8 cellular contexts compared by ENCODE assay signal in the genomic region with DNA sequence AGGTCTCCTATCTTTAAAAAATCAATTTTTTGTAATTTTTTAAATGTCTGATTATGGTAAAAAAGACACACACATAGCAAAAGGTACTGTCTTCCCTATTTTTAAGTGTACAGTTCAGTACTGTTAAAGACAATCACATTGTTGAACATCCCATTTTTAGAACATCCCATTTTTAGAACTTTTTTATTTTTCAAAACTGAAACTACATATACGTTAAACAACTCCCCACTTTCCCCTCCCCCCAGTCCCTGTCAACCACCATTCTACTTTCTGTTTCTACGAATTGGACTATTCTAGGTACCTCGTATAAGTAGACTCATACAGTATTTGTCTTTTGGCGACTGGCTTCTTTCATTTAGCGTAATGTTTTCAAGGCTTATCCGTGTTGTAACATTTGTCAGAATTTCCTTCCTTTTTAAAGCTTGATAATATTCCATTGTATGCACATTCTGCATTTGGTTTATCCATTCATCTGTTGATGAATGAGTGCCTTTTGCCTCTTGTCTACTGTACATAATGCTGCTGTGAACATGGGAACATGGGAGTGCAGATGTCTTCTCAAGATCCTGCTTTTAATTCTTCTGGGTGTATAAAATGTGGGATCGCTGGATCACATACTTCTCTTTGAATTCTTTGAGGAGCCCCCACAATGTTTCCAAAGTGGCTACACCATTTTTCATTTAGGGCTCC.
DNase-seq lines count a peak whose midpoint lies in the region; ATAC-seq, FAIRE-seq and TF ChIP-seq lines count a peak whose summit lies in the region.

No MANE protein-coding gene starts in this region.

- H3K9me3 Mint-ChIP-seq in activated CD4-positive, alpha-beta T cell treated with anti-CD3 and anti-CD28 coated beads, Interleukin-2, amount 10 ng/mL, durations not matched to agents 7 days and 5 days: peaks cover 16% of the 10 kb centered on the region

- H3K4me1 ChIP-seq in uterus (no peaks in the 10 kb centered on the region), heart right ventricle (peaks cover 0 to 25% (median 0%) of the 10 kb centered on the region in 9 donors)

- DNase-seq in activated CD4-positive, alpha-beta T cell treated with anti-CD3 and anti-CD28 coated beads, Interleukin-2, amount 10 ng/mL, durations not matched to agents 7 days and 5 days: peak; percentile 83
- DNase-seq in stimulated activated CD4-positive, alpha-beta T cell treated with anti-CD3 and anti-CD28 coated beads, Interleukin-1b, Interleukin-23, amount 100 ng/mL, for 24 hours (ENCODE audit: low read depth in 4 of 4, low spot score in 1 of 4): peak in 3 of 4 experiments; percentile 4 to 20 (median 7)
- DNase-seq in uterus (no peak), D721Med (ENCODE audit: insufficient read length, low spot score) (no peak), heart right ventricle (no peak), left lobe of liver (ENCODE audit: low spot score) (no peak)

- peak overlapping the region; percentile 89 for H3K27ac Mint-ChIP-seq in activated CD4-positive, alpha-beta T cell treated with anti-CD3 and anti-CD28 coated beads, Interleukin-2, amount 10 ng/mL, durations not matched to agents 7 days and 5 days

- CTCF ChIA-PET in activated CD4-positive, alpha-beta T cell treated with anti-CD3 and anti-CD28 coated beads, Interleukin-2, amount 10 ng/mL, durations not matched to agents 7 days and 5 days (lab: Charles Lee): interaction anchor here (1.2 to 1.5 kb wide), 2 partner anchors 9 to 11 kb away, joined by 4 read pairs; no protein-coding TSS in a partner anchor

- no peaks in the 10 kb centered on the region for H3K27me3 Mint-ChIP-seq in activated CD4-positive, alpha-beta T cell treated with anti-CD3 and anti-CD28 coated beads, Interleukin-2, amount 10 ng/mL, durations not matched to agents 7 days and 5 days

- peak overlapping the region; percentile 55 for H3K4me3 Mint-ChIP-seq in activated CD4-positive, alpha-beta T cell treated with anti-CD3 and anti-CD28 coated beads, Interleukin-2, amount 10 ng/mL, durations not matched to agents 7 days and 5 days

- POLR2A ChIA-PET in activated CD4-positive, alpha-beta T cell treated with anti-CD3 and anti-CD28 coated beads, Interleukin-2, amount 10 ng/mL, durations not matched to agents 7 days and 5 days (lab: Charles Lee): no interaction called here

- H3K9me3 ChIP-seq in uterus: no peaks in the 10 kb centered on the region
- H3K9me3 ChIP-seq in heart right ventricle: no peaks in the 10 kb centered on the region

- peaks cover 44% of the 10 kb centered on the region for H3K4me1 Mint-ChIP-seq in activated CD4-positive, alpha-beta T cell treated with anti-CD3 and anti-CD28 coated beads, Interleukin-2, amount 10 ng/mL, durations not matched to agents 7 days and 5 days

- ATAC-seq in GM19023 (IDR thresholded peaks at IDR 0.05; ENCODE audit: unreplicated experiment) (peak; percentile 72), HG02885 (IDR thresholded peaks at IDR 0.05; ENCODE audit: poor library complexity, unreplicated experiment) (peak; percentile 88), heart right ventricle (no peak), left lobe of liver (no peak)

- intact Hi-C loops in uterus (cut with DNase I; ENCODE audit: low total_unique reads): no loop called here
- intact Hi-C loops in heart right ventricle (cut with DNase I): loop anchor here in 1 of 10 donors (5.0 kb wide), 1 partner anchor 232 kb away; no protein-coding TSS in a partner anchor

- H3K27me3 ChIP-seq in uterus (no peaks in the 10 kb centered on the region), heart right ventricle (no peaks in the 10 kb centered on the region)

- 69 to 80% methylated on average over 7 of the region's 7 CpGs for WGBS in heart right ventricle, 2 donors

- TF ChIP-seq CTCF in uterus (IDR thresholded peaks at IDR 0.05) (no peak), D721Med (IDR thresholded peaks at IDR 0.05; ENCODE audit: insufficient read depth, missing control alignments) (no peak), heart right ventricle (IDR thresholded peaks at IDR 0.05) (no peak)

- H3K4me3 ChIP-seq in uterus: no peak overlapping the region
- no peak overlapping the region for H3K4me3 ChIP-seq in heart right ventricle

- FAIRE-seq in D721Med (lab: Jason Lieb, UNC): no peak

- TF ChIP-seq POLR2A in uterus (IDR thresholded peaks at IDR 0.05): no peak

- peaks cover 15% of the 10 kb centered on the region for H3K36me3 Mint-ChIP-seq in activated CD4-positive, alpha-beta T cell treated with anti-CD3 and anti-CD28 coated beads, Interleukin-2, amount 10 ng/mL, durations not matched to agents 7 days and 5 days (ENCODE audit: low read depth)

- H3K27ac ChIP-seq in uterus (no peak overlapping the region), heart right ventricle (peak overlapping the region in 1 of 10 donors; percentile 22)

- H3K36me3 ChIP-seq in uterus (no peaks in the 10 kb centered on the region), heart right ventricle (no peaks in the 10 kb centered on the region)

Comparison
In these comparisons a context has a peak if more than half of its experiments do, and no peak if none do; other contexts are left out.
1. ATAC-seq: peak in GM19023 (single experiment) and HG02885 (single experiment); none in heart right ventricle (0 of 8) and left lobe of liver (single experiment).
2. DNase-seq: peak in activated CD4-positive, alpha-beta T cell treated with anti-CD3 and anti-CD28 coated beads, Interleukin-2, amount 10 ng/mL, durations not matched to agents 7 days and 5 days (single experiment) and stimulated activated CD4-positive, alpha-beta T cell treated with anti-CD3 and anti-CD28 coated beads, Interleukin-1b, Interleukin-23, amount 100 ng/mL, for 24 hours (3 of 4); none in uterus (0 of 2), D721Med (single experiment), heart right ventricle (0 of 2) and left lobe of liver (single experiment).